ENCODE assay signal across 25 cellular contexts in genomic region chr12:63963863-63964262, GRCh38.
"Had no signal": no experiment of that assay in that cellular context is flagged by ENCODE, and none has a peak within 500 bp of the region (broad histone marks: within the 10 kb centered on the region; RNA-seq: fewer than 3 reads in every experiment).

No MANE protein-coding gene starts in this region.

- H3K27me3 Mint-ChIP-seq: stimulated activated memory B cell treated with anti-CD40 and anti-IgM and Interleukin-4, amounts not matched to agents 10 μg/mL and 1 μg/mL and 100 μg/mL, for 72 hours had no signal

- H3K4me3 Mint-ChIP-seq: naive thymus-derived CD4-positive, alpha-beta T cell; neural progenitor cell; stimulated activated memory B cell treated with anti-CD40 and anti-IgM and Interleukin-4, amounts not matched to agents 10 μg/mL and 1 μg/mL and 100 μg/mL, for 72 hours had no signal

- DNase-seq: activated CD4-positive, alpha-beta T cell treated with anti-CD3 and anti-CD28 coated beads for 1 hour; activated CD8-positive, alpha-beta memory T cell treated with anti-CD3 and anti-CD28 coated beads for 24 hours; activated CD8-positive, alpha-beta memory T cell treated with anti-CD3 and anti-CD28 coated beads, Interleukin-2, amount 50 U/mL, for 48 hours; activated effector memory CD4-positive, alpha-beta T cell treated with Interleukin-2 at 50 U/mL for 16 hours; activated naive CD4-positive, alpha-beta T cell treated with anti-CD3 and anti-CD28 coated beads, Interleukin-2, amount 50 U/mL, for 16 hours; activated T-cell treated with anti-CD3 and anti-CD28 coated beads, Interleukin-2, amount 50 U/mL, for 48 hours; aorta; brain microvascular endothelial cell; central memory CD4-positive, alpha-beta T cell; effector CD8-positive, alpha-beta T cell; heart right ventricle; left ventricle myocardium inferior; mesenchymal stem cell; naive thymus-derived CD4-positive, alpha-beta T cell; ovary; sigmoid colon; stimulated activated CD4-positive, alpha-beta T cell treated with anti-CD3 and anti-CD28 coated beads, Interleukin-4, amount 100 ng/mL, for 4 hours; T-helper 2 cell had no signal

- H3K9me3 ChIP-seq: esophagus muscularis mucosa, gastroesophageal sphincter, heart right ventricle, left ventricle myocardium inferior, ovary, sigmoid colon, thoracic aorta had no signal

- ATAC-seq: gastroesophageal sphincter; naive thymus-derived CD4-positive, alpha-beta T cell; stimulated activated memory B cell treated with anti-CD40 and anti-IgM and Interleukin-4, amounts not matched to agents 10 μg/mL and 1 μg/mL and 100 μg/mL, for 72 hours had no signal

- H3K9me3 Mint-ChIP-seq: naive thymus-derived CD4-positive, alpha-beta T cell; neural progenitor cell; stimulated activated memory B cell treated with anti-CD40 and anti-IgM and Interleukin-4, amounts not matched to agents 10 μg/mL and 1 μg/mL and 100 μg/mL, for 72 hours had no signal

- H3K4me1 Mint-ChIP-seq: naive thymus-derived CD4-positive, alpha-beta T cell; stimulated activated memory B cell treated with anti-CD40 and anti-IgM and Interleukin-4, amounts not matched to agents 10 μg/mL and 1 μg/mL and 100 μg/mL, for 72 hours had no signal

- H3K27me3 ChIP-seq: brain microvascular endothelial cell, esophagus muscularis mucosa, gastroesophageal sphincter, heart right ventricle, neural progenitor cell, ovary, sigmoid colon had no signal

- H3K4me3 ChIP-seq: coronary artery, esophagus muscularis mucosa, gastroesophageal sphincter, heart right ventricle, left ventricle myocardium inferior, neural progenitor cell, ovary, sigmoid colon, thoracic aorta had no signal

- H3K36me3 ChIP-seq: brain microvascular endothelial cell, esophagus muscularis mucosa, gastroesophageal sphincter, heart right ventricle, left ventricle myocardium inferior, neural progenitor cell, ovary, sigmoid colon, thoracic aorta, WERI-Rb-1 had no signal

- H3K27ac ChIP-seq: brain microvascular endothelial cell, coronary artery, esophagus muscularis mucosa, heart right ventricle, left ventricle myocardium inferior, neural progenitor cell, ovary, sigmoid colon, thoracic aorta, WERI-Rb-1 had no signal

- H3K27ac Mint-ChIP-seq: naive thymus-derived CD4-positive, alpha-beta T cell; stimulated activated memory B cell treated with anti-CD40 and anti-IgM and Interleukin-4, amounts not matched to agents 10 μg/mL and 1 μg/mL and 100 μg/mL, for 72 hours had no signal

- H3K36me3 Mint-ChIP-seq: naive thymus-derived CD4-positive, alpha-beta T cell; neural progenitor cell; stimulated activated memory B cell treated with anti-CD40 and anti-IgM and Interleukin-4, amounts not matched to agents 10 μg/mL and 1 μg/mL and 100 μg/mL, for 72 hours had no signal
